Comparison of ENCODE assay signal across 8 cellular contexts in genomic region chr3:195001961-195002861, GRCh38.
DNase-seq lines count a peak whose midpoint lies in the region; ATAC-seq and TF ChIP-seq lines count a peak whose summit lies in the region.

No MANE protein-coding gene starts in this region.

- no peak overlapping the region for H3K4me2 ChIP-seq in neural cell (ENCODE audit: low read length)

- H3K4me3 ChIP-seq in SJCRH30 (no peak overlapping the region), esophagus (ENCODE audit: low read depth in 1 of 2, low read length in 2 of 2) (no peak overlapping the region), neural cell (ENCODE audit: low read length) (no peak overlapping the region)

- TF ChIP-seq EP300 in neural cell (conservative IDR thresholded peaks at IDR 0.05; ENCODE audit: poor library complexity, severe bottlenecking), result no peak

- TF ChIP-seq CTCF in neural cell (IDR thresholded peaks at IDR 0.05; ENCODE audit: poor library complexity, severe bottlenecking), result peak; percentile 37

- H3K4me1 ChIP-seq in SJCRH30 (peaks cover 20% of the 10 kb centered on the region), esophagus (ENCODE audit: control insufficient read depth in 2 of 2, insufficient read depth in 2 of 2, low read length in 1 of 2) (peaks cover 0 to 23% of the 10 kb centered on the region in 2 donors)

- no peaks in the 10 kb centered on the region for H4K20me1 ChIP-seq in neural cell (ENCODE audit: insufficient read depth)

- DNase-seq in COR-L47 (lab: John Stamatoyannopoulos, UW) (peak; percentile 98), NCI-H1417 (lab: John Stamatoyannopoulos, UW) (peak; percentile 71 to 98 (median 94)), SJCRH30 (peak; percentile 88)

- peak; percentile 64 for ATAC-seq in GM21576 (IDR thresholded peaks at IDR 0.05; ENCODE audit: unreplicated experiment)
- no peak for ATAC-seq in HG03442 (IDR thresholded peaks at IDR 0.05; ENCODE audit: unreplicated experiment)
- ATAC-seq in HG02623 (IDR thresholded peaks at IDR 0.05; ENCODE audit: unreplicated experiment), result no peak

- no peak overlapping the region for H2AFZ ChIP-seq in neural cell (ENCODE audit: low read depth, low read length)

- no peaks in the 10 kb centered on the region for H3F3A ChIP-seq in neural cell (ENCODE audit: insufficient read depth, low read length, poor library complexity, severe bottlenecking)

- no peaks in the 10 kb centered on the region for H3K9me3 ChIP-seq in SJCRH30 (replicated peaks)
- H3K9me3 ChIP-seq in esophagus (ENCODE audit: control insufficient read depth in 2 of 2, insufficient read depth in 1 of 2, low read depth in 1 of 2, low read length in 1 of 2), result no peaks in the 10 kb centered on the region
- no peaks in the 10 kb centered on the region for H3K9me3 ChIP-seq in neural cell (ENCODE audit: low read length)

- H3K36me3 ChIP-seq in SJCRH30 (no peaks in the 10 kb centered on the region), esophagus (ENCODE audit: control insufficient read depth in 2 of 2, insufficient read depth in 2 of 2, low read length in 1 of 2) (no peaks in the 10 kb centered on the region), neural cell (ENCODE audit: insufficient read depth, low read length) (no peaks in the 10 kb centered on the region)

- WGBS in esophagus, 2 donors, result 19 to 25% methylated on average over 9 of the region's 9 CpGs

- H3K9me2 ChIP-seq in neural cell (ENCODE audit: insufficient read depth, low read length), result no peaks in the 10 kb centered on the region

- TF ChIP-seq RAD21 in neural cell (conservative IDR thresholded peaks at IDR 0.05), result no peak

- H3K9ac ChIP-seq in neural cell (ENCODE audit: low read length), result no peak overlapping the region

- no peaks in the 10 kb centered on the region for H3K79me2 ChIP-seq in neural cell (replicated peaks; ENCODE audit: insufficient read depth, low read length)

- no peak overlapping the region for H3K27ac ChIP-seq in SJCRH30
- peak overlapping the region; percentile 58 to 67 for H3K27ac ChIP-seq in esophagus (ENCODE audit: low read depth in 2 of 2, low read length in 1 of 2)
- H3K27ac ChIP-seq in neural cell (ENCODE audit: low read length), result no peak overlapping the region

- H3K27me3 ChIP-seq in SJCRH30, result no peaks in the 10 kb centered on the region
- no peaks in the 10 kb centered on the region for H3K27me3 ChIP-seq in esophagus (ENCODE audit: control insufficient read depth in 1 of 2, insufficient read depth in 2 of 2, low read length in 2 of 2)
- no peaks in the 10 kb centered on the region for H3K27me3 ChIP-seq in neural cell (ENCODE audit: insufficient read depth, low read depth, low read length)

TF ChIP-seq in neural cell, 6 proteins besides CTCF, POLR2A, EP300 and RAD21:
- no peak for TF ChIP-seq TAF1 (IDR thresholded peaks at IDR 0.05; ENCODE audit: low read depth)
- no peak for TF ChIP-seq EZH2 (IDR thresholded peaks at IDR 0.05; ENCODE audit: borderline replicate concordance, insufficient read depth, low read length, poor library complexity, severe bottlenecking)
- TF ChIP-seq MXI1 (conservative IDR thresholded peaks at IDR 0.05; ENCODE audit: poor library complexity, severe bottlenecking), result no peak
- no peak for TF ChIP-seq POLR2AphosphoS5 (IDR thresholded peaks at IDR 0.05)
- no peak for TF ChIP-seq SMC3 (conservative IDR thresholded peaks at IDR 0.05; ENCODE audit: poor library complexity)
- TF ChIP-seq REST (IDR thresholded peaks at IDR 0.05; ENCODE audit: borderline replicate concordance), result no peak

Comparison
In these comparisons a context has a peak if more than half of its experiments do, and no peak if none do; other contexts are left out.
1. H3K27ac ChIP-seq: peak in esophagus (2 of 2); none in SJCRH30 (single experiment) and neural cell (single experiment).
2. Peak in every context shown above with its lines, with median percentiles within 50 percentile points of each other: DNase-seq.